In the genomic region with DNA sequence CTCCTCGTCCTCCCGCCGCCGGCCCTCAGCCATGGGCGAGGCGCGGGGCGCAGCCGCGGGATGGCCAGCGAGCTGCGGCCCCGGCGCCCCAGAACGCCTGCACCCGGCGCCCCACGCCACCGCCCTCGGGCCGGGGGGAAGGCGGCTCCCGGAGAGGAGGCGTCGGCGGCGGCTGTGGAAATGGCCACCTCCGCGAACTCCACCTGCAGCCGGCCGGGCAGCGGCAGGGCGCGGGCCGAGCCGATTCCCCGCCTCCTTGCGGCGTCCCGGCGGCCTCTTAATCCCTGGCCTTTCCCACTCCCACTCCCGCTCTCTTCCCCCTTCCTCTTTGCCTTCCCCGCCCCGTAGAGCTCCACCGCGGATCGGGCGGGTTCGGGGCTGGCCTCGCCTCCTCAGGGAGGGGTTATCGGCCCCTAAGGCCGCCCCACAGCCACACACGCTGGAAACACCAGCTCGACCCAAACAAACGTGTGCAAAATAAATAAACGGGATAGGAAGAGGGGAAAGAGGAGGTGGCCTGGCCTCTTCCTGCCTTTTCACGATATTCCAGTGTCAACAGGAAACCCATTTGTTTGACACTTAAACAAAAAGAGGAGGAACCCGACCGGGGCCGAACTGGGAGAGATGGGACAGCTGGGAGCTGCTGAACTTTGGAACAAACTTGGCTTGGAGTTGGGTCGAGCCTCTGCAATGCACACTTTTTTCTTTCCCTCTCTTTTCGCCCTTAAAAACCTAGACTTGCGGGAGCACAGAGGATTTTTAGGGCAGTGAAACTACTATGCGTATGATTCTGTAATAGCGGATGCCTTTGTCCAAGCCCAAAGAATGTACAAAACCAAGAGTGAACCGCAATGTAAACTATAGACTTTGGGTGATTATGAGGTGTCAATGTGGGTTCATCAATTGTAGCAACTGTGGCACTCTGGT, we compare ENCODE assay signal across 1 cellular context.
A peak's percentile ranks its signal among the peaks of the same experiment; 100 is the strongest.
TF ChIP-seq lines count a peak whose summit lies in the region.

TSS of gene SH3D19 (minus strand) at position 286 of the 927 bp plus-strand sequence. CDS start at position 33, 253 bp downstream.

TF ChIP-seq in HepG2, 621 proteins besides CTCF, POLR2A, EP300 and RAD21 (continued from another document and continues in another):
- TF ChIP-seq ZNF687 (CRISPR knock-in tag; IDR thresholded peaks at IDR 0.05) (peak; percentile 71), ZNF318 (CRISPR knock-in tag; IDR thresholded peaks at IDR 0.05) (peak; percentile 65; the same call in 1 of the 2 replicates), ZNF335 (CRISPR knock-in tag; IDR thresholded peaks at IDR 0.05) (peak; percentile 67), REXO4 (CRISPR knock-in tag; IDR thresholded peaks at IDR 0.05; ENCODE audit: borderline replicate concordance) (no peak), ZNF816 (CRISPR knock-in tag; IDR thresholded peaks at IDR 0.05; ENCODE audit: borderline replicate concordance) (peak; percentile 95; the same call in 1 of the 2 replicates), BRD4 (CRISPR knock-in tag; IDR thresholded peaks at IDR 0.05) (no peak; the same call in 1 of the 2 replicates), CC2D1A (CRISPR knock-in tag; IDR thresholded peaks at IDR 0.05) (no peak), ZNF557 (CRISPR knock-in tag; IDR thresholded peaks at IDR 0.05) (peak; percentile 63; the same call in 1 of the 2 replicates), ARNTL (CRISPR knock-in tag; IDR thresholded peaks at IDR 0.05) (peak; percentile 90), SNAI1 (CRISPR knock-in tag; IDR thresholded peaks at IDR 0.05; ENCODE audit: borderline replicate concordance) (no peak), ZFP90 (CRISPR knock-in tag; IDR thresholded peaks at IDR 0.05; ENCODE audit: borderline replicate concordance) (0 out of 2 replicates have a peak, but pooled peaks have one; percentile 20), FOXA3 (CRISPR knock-in tag; IDR thresholded peaks at IDR 0.05) (peak; percentile 96), SRSF9 (IDR thresholded peaks at IDR 0.05; ENCODE audit: borderline replicate concordance, insufficient read depth, low read depth, low read length, poor library complexity, severe bottlenecking) (no peak), ZNF101 (CRISPR knock-in tag; IDR thresholded peaks at IDR 0.05; ENCODE audit: borderline replicate concordance, low read depth) (no peak), ZNF792 (CRISPR knock-in tag; IDR thresholded peaks at IDR 0.05) (peak; percentile 70; the same call in 1 of the 2 replicates), ATF1 (CRISPR knock-in tag; IDR thresholded peaks at IDR 0.05) (peak; percentile 75), MEIS1 (CRISPR knock-in tag; IDR thresholded peaks at IDR 0.05; ENCODE audit: borderline replicate concordance) (0 out of 2 replicates have a peak, but pooled peaks have one; percentile 37), NFRKB (IDR thresholded peaks at IDR 0.05) (no peak), SSRP1 (CRISPR knock-in tag; IDR thresholded peaks at IDR 0.05) (peak; percentile 74; the same call in 1 of the 2 replicates), ZNF674 (CRISPR knock-in tag; IDR thresholded peaks at IDR 0.05; ENCODE audit: low read depth) (no peak), ZNF160 (CRISPR knock-in tag; IDR thresholded peaks at IDR 0.05) (0 out of 2 replicates have a peak, but pooled peaks have one; percentile 53), ZFP36 (IDR thresholded peaks at IDR 0.05; ENCODE audit: borderline replicate concordance, low read depth, low read length, partially characterized antibody) (no peak), SIN3A (IDR thresholded peaks at IDR 0.05; ENCODE audit: borderline replicate concordance, low read depth, low read length) (peak; percentile 59; the same call in 1 of the 2 replicates), CHCHD3 (CRISPR knock-in tag; IDR thresholded peaks at IDR 0.05) (no peak), RCOR2 (CRISPR knock-in tag; IDR thresholded peaks at IDR 0.05) (peak; percentile 92), PPARG (CRISPR knock-in tag; conservative IDR thresholded peaks at IDR 0.05) (peak; percentile 89), ZNF629 (CRISPR knock-in tag; conservative IDR thresholded peaks at IDR 0.05) (peak; percentile 95), ZNF282 (IDR thresholded peaks at IDR 0.05; ENCODE audit: partially characterized antibody) (no peak), NFE2 (CRISPR knock-in tag; IDR thresholded peaks at IDR 0.05) (no peak), CREM (IDR thresholded peaks at IDR 0.05) (peak; percentile 88), CREM (CRISPR knock-in tag; IDR thresholded peaks at IDR 0.05) (no peak), ZNF883 (CRISPR knock-in tag; IDR thresholded peaks at IDR 0.05; ENCODE audit: not compliant biosample characterization) (no peak)
- TF ChIP-seq, protein P1, sequence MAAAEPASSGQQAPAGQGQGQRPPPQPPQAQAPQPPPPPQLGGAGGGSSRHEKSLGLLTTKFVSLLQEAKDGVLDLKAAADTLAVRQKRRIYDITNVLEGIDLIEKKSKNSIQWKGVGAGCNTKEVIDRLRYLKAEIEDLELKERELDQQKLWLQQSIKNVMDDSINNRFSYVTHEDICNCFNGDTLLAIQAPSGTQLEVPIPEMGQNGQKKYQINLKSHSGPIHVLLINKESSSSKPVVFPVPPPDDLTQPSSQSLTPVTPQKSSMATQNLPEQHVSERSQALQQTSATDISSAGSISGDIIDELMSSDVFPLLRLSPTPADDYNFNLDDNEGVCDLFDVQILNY (CRISPR knock-in tag; conservative IDR thresholded peaks at IDR 0.05), result peak; percentile 43; the same call in 1 of the 2 replicates
- TF ChIP-seq, protein P2, sequence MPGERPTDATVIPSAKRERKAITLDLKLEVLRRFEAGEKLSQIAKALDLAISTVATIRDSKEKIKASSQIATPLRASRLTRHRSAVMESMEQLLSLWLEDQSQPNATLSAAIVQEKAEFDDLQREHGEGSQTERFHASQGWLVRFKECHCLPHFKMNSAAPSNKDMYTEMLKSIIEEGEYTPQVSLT (CRISPR knock-in tag; IDR thresholded peaks at IDR 0.05; ENCODE audit: borderline replicate concordance, low read depth), result peak; percentile 90; the same call in 1 of the 2 replicates
- TF ChIP-seq, protein P3, sequence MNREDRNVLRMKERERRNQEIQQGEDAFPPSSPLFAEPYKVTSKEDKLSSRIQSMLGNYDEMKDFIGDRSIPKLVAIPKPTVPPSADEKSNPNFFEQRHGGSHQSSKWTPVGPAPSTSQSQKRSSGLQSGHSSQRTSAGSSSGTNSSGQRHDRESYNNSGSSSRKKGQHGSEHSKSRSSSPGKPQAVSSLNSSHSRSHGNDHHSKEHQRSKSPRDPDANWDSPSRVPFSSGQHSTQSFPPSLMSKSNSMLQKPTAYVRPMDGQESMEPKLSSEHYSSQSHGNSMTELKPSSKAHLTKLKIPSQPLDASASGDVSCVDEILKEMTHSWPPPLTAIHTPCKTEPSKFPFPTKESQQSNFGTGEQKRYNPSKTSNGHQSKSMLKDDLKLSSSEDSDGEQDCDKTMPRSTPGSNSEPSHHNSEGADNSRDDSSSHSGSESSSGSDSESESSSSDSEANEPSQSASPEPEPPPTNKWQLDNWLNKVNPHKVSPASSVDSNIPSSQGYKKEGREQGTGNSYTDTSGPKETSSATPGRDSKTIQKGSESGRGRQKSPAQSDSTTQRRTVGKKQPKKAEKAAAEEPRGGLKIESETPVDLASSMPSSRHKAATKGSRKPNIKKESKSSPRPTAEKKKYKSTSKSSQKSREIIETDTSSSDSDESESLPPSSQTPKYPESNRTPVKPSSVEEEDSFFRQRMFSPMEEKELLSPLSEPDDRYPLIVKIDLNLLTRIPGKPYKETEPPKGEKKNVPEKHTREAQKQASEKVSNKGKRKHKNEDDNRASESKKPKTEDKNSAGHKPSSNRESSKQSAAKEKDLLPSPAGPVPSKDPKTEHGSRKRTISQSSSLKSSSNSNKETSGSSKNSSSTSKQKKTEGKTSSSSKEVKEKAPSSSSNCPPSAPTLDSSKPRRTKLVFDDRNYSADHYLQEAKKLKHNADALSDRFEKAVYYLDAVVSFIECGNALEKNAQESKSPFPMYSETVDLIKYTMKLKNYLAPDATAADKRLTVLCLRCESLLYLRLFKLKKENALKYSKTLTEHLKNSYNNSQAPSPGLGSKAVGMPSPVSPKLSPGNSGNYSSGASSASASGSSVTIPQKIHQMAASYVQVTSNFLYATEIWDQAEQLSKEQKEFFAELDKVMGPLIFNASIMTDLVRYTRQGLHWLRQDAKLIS (CRISPR knock-in tag; IDR thresholded peaks at IDR 0.05), result peak; percentile 81; the same call in 1 of the 2 replicates
